ENCODE assay signal across 19 cellular contexts in the genomic region with DNA sequence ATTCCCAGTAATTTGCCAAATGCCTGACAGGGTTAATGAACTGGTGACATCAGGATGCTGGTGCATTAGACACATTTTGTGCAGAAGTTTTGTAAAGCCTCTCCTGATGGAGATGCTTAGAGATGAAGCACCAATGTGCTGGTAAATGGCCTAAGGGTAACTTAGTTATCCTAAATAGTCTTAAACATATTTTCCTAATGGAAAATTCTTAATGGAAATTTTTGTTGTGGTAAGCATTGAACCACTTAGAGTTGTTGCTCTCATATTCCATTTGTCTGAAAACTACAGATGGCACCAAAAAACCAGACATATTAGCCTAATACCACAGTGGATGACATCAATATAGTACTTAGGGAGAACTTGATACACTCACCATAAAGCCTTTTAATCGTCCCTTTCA.
DNase-seq lines count a peak whose midpoint lies in the region; ATAC-seq and TF ChIP-seq lines count a peak whose summit lies in the region.
"Had no signal": no experiment of that assay in that cellular context is flagged by ENCODE, and none has a peak within 500 bp of the region (broad histone marks: within the 10 kb centered on the region; RNA-seq: fewer than 3 reads in every experiment).

No MANE protein-coding gene starts in this region.

- intact Hi-C loops in aorta (cut with DNase I), result no loop called here

- H3K27ac ChIP-seq in SK-N-SH (ENCODE audit: low read depth in 2 of 2, low read length in 1 of 2), result peak overlapping the region in 1 of 2 experiments; percentile 99; a peak in 2 of 4 replicates
- peak overlapping the region; percentile 87 for H3K27ac ChIP-seq in ectodermal cell (ENCODE audit: insufficient read depth, low read depth, low read length, poor library complexity, severe bottlenecking)
- peak overlapping the region; percentile 50 for H3K27ac ChIP-seq in smooth muscle cell (ENCODE audit: low read depth)
- no peak overlapping the region for H3K27ac ChIP-seq in aorta (ENCODE audit: low read depth in 1 of 2, low read length in 2 of 2)
- H3K27ac ChIP-seq: GM23248, SK-N-MC had no signal

- H3K9ac ChIP-seq in SK-N-SH (no peak overlapping the region), smooth muscle cell (ENCODE audit: low read depth) (no peak overlapping the region)
- H3K9ac ChIP-seq: GM23248 had no signal

- ATAC-seq in aorta (ENCODE audit: low FRiP score), result no peak
- ATAC-seq: Panc1 had no signal

- WGBS in SK-N-SH (ENCODE audit: low lambda C conversion rate), result 5% methylated on average over 1 of the region's 1 CpG
- WGBS in ectodermal cell, 2 experiments, result 69 to 71% methylated on average over 1 of the region's 1 CpG
- 54% methylated on average over 1 of the region's 1 CpG for WGBS in smooth muscle cell (ENCODE audit: low lambda C conversion rate)
- 74 to 80% methylated on average over 1 of the region's 1 CpG for WGBS in aorta, 2 donors

- no peaks in the 10 kb centered on the region for H3K9me2 ChIP-seq in SK-N-SH

- POLR2A ChIA-PET in SK-N-SH (lab: Yijun Ruan, JAX), result no interaction called here

- H3K79me2 ChIP-seq in SK-N-SH (ENCODE audit: insufficient read depth), result no peaks in the 10 kb centered on the region
- no peaks in the 10 kb centered on the region for H3K79me2 ChIP-seq in smooth muscle cell (ENCODE audit: low read depth)

- peak; percentile 24; the same call in 1 of the 2 replicates for TF ChIP-seq RAD21 in SK-N-SH (IDR thresholded peaks at IDR 0.05; ENCODE audit: low read length)

- CTCF ChIA-PET in SK-N-SH (lab: Yijun Ruan, JAX), result interaction anchor here (1.0 to 2.4 kb wide), 3 partner anchors 40 to 57 kb away, joined by 3 to 17 read pairs (median 5); no protein-coding TSS in a partner anchor

- no peaks in the 10 kb centered on the region for H4K20me1 ChIP-seq in SK-N-SH (ENCODE audit: insufficient read depth)
- no peaks in the 10 kb centered on the region for H4K20me1 ChIP-seq in smooth muscle cell (ENCODE audit: low read depth)

- H3F3A ChIP-seq in SK-N-SH (replicated peaks; ENCODE audit: insufficient read depth) (peaks cover 3% of the 10 kb centered on the region), smooth muscle cell (ENCODE audit: low read depth) (peaks cover 33% of the 10 kb centered on the region)

- peaks cover 0 to 29% of the 10 kb centered on the region in 2 experiments; a peak in 3 of 4 replicates for H3K4me1 ChIP-seq in SK-N-SH (ENCODE audit: control insufficient read depth in 1 of 2, insufficient read depth in 2 of 2, low read depth in 1 of 2, low read length in 1 of 2)
- peaks cover 38% of the 10 kb centered on the region for H3K4me1 ChIP-seq in ectodermal cell (ENCODE audit: control insufficient read depth, insufficient read depth, low read length)
- peaks cover 54% of the 10 kb centered on the region for H3K4me1 ChIP-seq in smooth muscle cell (ENCODE audit: low read depth)
- peaks cover 0 to 2% of the 10 kb centered on the region in 2 donors for H3K4me1 ChIP-seq in aorta (ENCODE audit: control insufficient read depth in 1 of 2, insufficient read depth in 2 of 2, low read length in 2 of 2)

- no peak overlapping the region for H3K4me3 ChIP-seq in SK-N-SH (ENCODE audit: low read depth in 2 of 2, low read length in 1 of 2)
- no peak overlapping the region for H3K4me3 ChIP-seq in ectodermal cell (ENCODE audit: insufficient read depth, low read depth, low read length)
- H3K4me3 ChIP-seq in smooth muscle cell, result no peak overlapping the region
- H3K4me3 ChIP-seq in aorta (ENCODE audit: low read length in 2 of 2), result no peak overlapping the region
- H3K4me3 ChIP-seq: GM23248, SK-N-MC had no signal

- in situ Hi-C loops in GM13976 (cut with MboI; ENCODE audit: low sequenced_read_pairs, unreplicated experiment), result no loop called here

- H3K9me3 ChIP-seq in SK-N-SH (no peaks in the 10 kb centered on the region), ectodermal cell (ENCODE audit: control insufficient read depth, low read length) (no peaks in the 10 kb centered on the region), smooth muscle cell (replicated peaks; ENCODE audit: low read depth) (no peaks in the 10 kb centered on the region), aorta (ENCODE audit: control insufficient read depth, low read length) (peaks cover 2% of the 10 kb centered on the region)

- no peak for TF ChIP-seq CTCF in SK-N-SH (IDR thresholded peaks at IDR 0.05)
- TF ChIP-seq CTCF in smooth muscle cell (IDR thresholded peaks at IDR 0.05; ENCODE audit: borderline replicate concordance, insufficient read depth, poor library complexity, severe bottlenecking), result no peak
- TF ChIP-seq CTCF in GM13976 (IDR thresholded peaks at IDR 0.05; ENCODE audit: borderline replicate concordance, control extremely low read depth, extremely low read depth, insufficient read depth, missing control alignments), result no peak

- H2AFZ ChIP-seq in SK-N-SH (ENCODE audit: low read depth) (no peak overlapping the region), smooth muscle cell (ENCODE audit: low read depth) (no peak overlapping the region)
- H2AFZ ChIP-seq: GM23248 had no signal

- TF ChIP-seq EP300 in SK-N-SH (IDR thresholded peaks at IDR 0.05; ENCODE audit: borderline replicate concordance in 1 of 2, low read depth in 1 of 2, low read length in 1 of 2), result peak in 1 of 2 experiments; percentile 68; a peak in 2 of 4 replicates

- H3K36me3 ChIP-seq in SK-N-SH (replicated peaks in 1 of 2; ENCODE audit: control insufficient read depth in 1 of 2, insufficient read depth in 2 of 2, low read length in 1 of 2), result no peaks in the 10 kb centered on the region
- H3K36me3 ChIP-seq in ectodermal cell (ENCODE audit: control insufficient read depth, insufficient read depth, low read length), result no peaks in the 10 kb centered on the region
- no peaks in the 10 kb centered on the region for H3K36me3 ChIP-seq in smooth muscle cell (ENCODE audit: low read depth)
- no peaks in the 10 kb centered on the region for H3K36me3 ChIP-seq in aorta (ENCODE audit: control insufficient read depth in 1 of 2, insufficient read depth in 2 of 2, low read length in 1 of 2)

- H3K27me3 ChIP-seq in SK-N-SH (ENCODE audit: insufficient read depth) (no peaks in the 10 kb centered on the region), ectodermal cell (ENCODE audit: control insufficient read depth, insufficient read depth, low read length, poor library complexity, severe bottlenecking) (no peaks in the 10 kb centered on the region), smooth muscle cell (ENCODE audit: low read depth) (no peaks in the 10 kb centered on the region), aorta (ENCODE audit: control insufficient read depth in 1 of 2, insufficient read depth in 2 of 2, low read length in 1 of 2) (no peaks in the 10 kb centered on the region)

- H3K4me2 ChIP-seq in SK-N-SH (no peak overlapping the region), smooth muscle cell (peak overlapping the region; percentile 69)

- peak; percentile 58 for DNase-seq in NCI-H2171 treated with DMSO at 0.1 percent for 48 hours (lab: John Stamatoyannopoulos, UW)
- DNase-seq in SK-N-SH, result peak; percentile 28
- DNase-seq in smooth muscle cell (lab: John Stamatoyannopoulos, UW; ENCODE audit: unreplicated experiment), result no peak
- DNase-seq in GM13976 (ENCODE audit: low spot score), result no peak
- no peak for DNase-seq in NCI-H1694 treated with DMSO at 0.1 percent for 48 hours (lab: John Stamatoyannopoulos, UW)
- no peak for DNase-seq in NCI-H226
- no peak for DNase-seq in aorta
- DNase-seq: CD4-positive, alpha-beta T cell; DMS79 treated with DMSO at 0.1 percent for 48 hours; GM23248; KBM-7; MV-4-11; NCI-H1417 treated with DMSO at 0.1 percent for 48 hours; NCI-H2029 treated with DMSO at 0.1 percent for 48 hours; NCI-H345; T-helper 1 cell had no signal

TF ChIP-seq in SK-N-SH, 30 proteins besides CTCF, POLR2A, EP300 and RAD21:
- TF ChIP-seq RCOR1 (IDR thresholded peaks at IDR 0.05; ENCODE audit: low read length), result peak; percentile 77
- TF ChIP-seq CHD2 (IDR thresholded peaks at IDR 0.05; ENCODE audit: low read length, partially characterized antibody), result no peak

Comparison
In these comparisons a context has a peak if more than half of its experiments do, and no peak if none do; other contexts are left out.
1. DNase-seq: peak in NCI-H2171 treated with DMSO at 0.1 percent for 48 hours (single experiment) and SK-N-SH (single experiment); none in smooth muscle cell (single experiment), GM13976 (single experiment), NCI-H1694 treated with DMSO at 0.1 percent for 48 hours (single experiment), NCI-H226 (single experiment) and aorta (0 of 2).
2. H3K27ac ChIP-seq: peak in ectodermal cell (single experiment) and smooth muscle cell (single experiment); none in aorta (0 of 2).